Comparison of ENCODE assay signal across 8 cellular contexts in the genomic region with DNA sequence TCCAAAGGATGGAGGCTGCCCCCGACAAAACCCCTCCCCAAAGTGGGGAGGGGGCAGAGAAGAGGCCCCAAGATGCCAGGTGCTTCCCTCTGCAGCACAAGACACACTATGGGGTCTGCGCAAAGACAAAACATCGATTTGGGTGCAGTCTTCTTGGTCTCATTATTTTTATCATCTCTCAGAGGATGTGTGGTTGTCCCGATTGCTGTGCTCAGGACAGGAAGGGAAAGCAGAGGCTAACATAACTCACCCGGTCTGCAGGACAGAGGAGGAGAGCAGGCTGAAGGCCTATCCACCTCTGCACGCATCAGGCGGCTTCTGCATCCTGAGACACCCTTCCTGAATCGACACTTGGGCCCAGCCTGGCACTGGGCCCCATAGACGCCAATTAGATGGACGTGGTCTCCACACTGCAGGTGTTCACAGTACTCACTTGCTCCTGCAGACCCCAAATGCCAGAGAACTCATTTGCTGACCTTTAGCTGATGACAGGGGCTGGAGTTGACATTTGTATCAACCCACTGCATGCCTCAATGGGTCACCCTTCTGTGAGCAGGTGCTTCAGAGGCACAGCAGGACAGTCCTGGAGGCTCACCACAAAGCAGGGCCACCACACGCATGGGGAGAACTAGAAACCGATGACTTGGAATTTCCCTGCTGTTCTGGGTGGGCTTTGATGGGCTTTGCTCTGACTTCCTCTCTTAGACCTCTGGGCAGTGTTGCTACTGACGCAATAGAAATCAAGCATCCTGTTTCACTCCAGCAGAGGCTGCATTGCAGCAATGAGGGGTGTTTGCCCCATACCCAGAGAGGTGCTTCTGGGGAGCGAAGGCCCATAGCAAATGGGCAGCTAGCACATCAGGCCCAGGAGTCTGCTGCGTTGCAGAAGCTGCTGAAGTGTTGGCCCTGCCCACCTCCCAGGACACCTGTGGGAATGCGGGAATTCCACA.
DNase-seq lines count a peak whose midpoint lies in the region; ATAC-seq and TF ChIP-seq lines count a peak whose summit lies in the region.

No MANE protein-coding gene starts in this region.

- H3F3A ChIP-seq in OCI-LY1 (ENCODE audit: insufficient read depth, low read length), result no peaks in the 10 kb centered on the region

- no peak overlapping the region for H2AFZ ChIP-seq in OCI-LY1 (ENCODE audit: low read length)

- TF ChIP-seq CTCF in OCI-LY1 (IDR thresholded peaks at IDR 0.05; ENCODE audit: low read length), result no peak

- peak overlapping the region; percentile 10 for H3K4me3 ChIP-seq in OCI-LY1 (ENCODE audit: low read depth, low read length, poor library complexity, severe bottlenecking)

- H3K36me3 ChIP-seq in OCI-LY1 (ENCODE audit: insufficient read depth, low read length), result no peaks in the 10 kb centered on the region

- H3K27ac Mint-ChIP-seq in activated CD8-positive, alpha-beta memory T cell treated with anti-CD3 and anti-CD28 coated beads, Interleukin-2, amount 10 ng/mL, durations not matched to agents 7 days and 5 days, result peak overlapping the region; percentile 91
- peak overlapping the region; percentile 99 for H3K27ac Mint-ChIP-seq in stimulated activated naive B cell treated with anti-CD40 and anti-IgM and Interleukin-4, amounts not matched to agents 10 μg/mL and 1 μg/mL and 100 μg/mL, for 72 hours

- peak overlapping the region; percentile 19; the same call in 1 of the 2 replicates for H3K9ac ChIP-seq in OCI-LY1 (ENCODE audit: low read length)

- peak; percentile 58 for ATAC-seq in activated CD8-positive, alpha-beta memory T cell treated with anti-CD3 and anti-CD28 coated beads, Interleukin-2, amount 10 ng/mL, durations not matched to agents 7 days and 5 days
- ATAC-seq in HG02763 (IDR thresholded peaks at IDR 0.05; ENCODE audit: unreplicated experiment), result peak; percentile 64
- ATAC-seq in stimulated activated naive B cell treated with anti-CD40 and anti-IgM and Interleukin-4, amounts not matched to agents 10 μg/mL and 1 μg/mL and 100 μg/mL, for 72 hours (replicated peaks), result peak; percentile 88 to 89

- peak overlapping the region; percentile 53 for H3K4me3 Mint-ChIP-seq in activated CD8-positive, alpha-beta memory T cell treated with anti-CD3 and anti-CD28 coated beads, Interleukin-2, amount 10 ng/mL, durations not matched to agents 7 days and 5 days
- H3K4me3 Mint-ChIP-seq in stimulated activated naive B cell treated with anti-CD40 and anti-IgM and Interleukin-4, amounts not matched to agents 10 μg/mL and 1 μg/mL and 100 μg/mL, for 72 hours, result peak overlapping the region; percentile 89 to 91

- H3K4me1 Mint-ChIP-seq in activated CD8-positive, alpha-beta memory T cell treated with anti-CD3 and anti-CD28 coated beads, Interleukin-2, amount 10 ng/mL, durations not matched to agents 7 days and 5 days, result peaks cover 73% of the 10 kb centered on the region
- H3K4me1 Mint-ChIP-seq in stimulated activated naive B cell treated with anti-CD40 and anti-IgM and Interleukin-4, amounts not matched to agents 10 μg/mL and 1 μg/mL and 100 μg/mL, for 72 hours, result peaks cover 86 to 98% of the 10 kb centered on the region in 2 donors

- peak; percentile 60 for DNase-seq in activated CD8-positive, alpha-beta memory T cell treated with anti-CD3 and anti-CD28 coated beads, Interleukin-2, amount 10 ng/mL, durations not matched to agents 7 days and 5 days
- no peak for DNase-seq in activated CD8-positive, alpha-beta memory T cell treated with anti-CD3 and anti-CD28 coated beads, Interleukin-2, amount 50 U/mL, for 48 hours
- DNase-seq in stimulated activated naive B cell treated with anti-CD40 and anti-IgM and Interleukin-4, amounts not matched to agents 10 μg/mL and 1 μg/mL and 100 μg/mL, for 72 hours, result peak; percentile 95
- DNase-seq in stimulated activated CD4-positive, alpha-beta T cell treated with anti-CD3 and anti-CD28 coated beads, Interleukin-1b, Interleukin-23, amount 100 ng/mL, for 48 hours, result no peak
- DNase-seq in iPS-NIHi11 (ENCODE audit: low spot score) (no peak), epidermal melanocyte (ENCODE audit: insufficient read length, low spot score) (no peak)

- CTCF ChIA-PET in activated CD8-positive, alpha-beta memory T cell treated with anti-CD3 and anti-CD28 coated beads, Interleukin-2, amount 10 ng/mL, durations not matched to agents 7 days and 5 days (lab: Charles Lee), result interaction anchor here (1.2 to 2.1 kb wide), 5 partner anchors 26 to 106 kb away, joined by 3 to 5 read pairs (median 5); no protein-coding TSS in a partner anchor

- peak overlapping the region; percentile 89 for H3K27ac ChIP-seq in OCI-LY1 (ENCODE audit: low read depth, low read length, poor library complexity, severe bottlenecking)

- H3K4me1 ChIP-seq in OCI-LY1 (ENCODE audit: insufficient read depth, low read length, severe bottlenecking), result peaks cover 82% of the 10 kb centered on the region

- peak overlapping the region; percentile 54 for H3K4me2 ChIP-seq in OCI-LY1 (ENCODE audit: low read length)

- H3K9me3 ChIP-seq in OCI-LY1 (ENCODE audit: low read length), result no peaks in the 10 kb centered on the region

- no peaks in the 10 kb centered on the region for H3K9me2 ChIP-seq in OCI-LY1 (ENCODE audit: low read depth, low read length)

- no peaks in the 10 kb centered on the region for H3K79me2 ChIP-seq in OCI-LY1 (ENCODE audit: insufficient read depth, low read length)

- H3K27me3 Mint-ChIP-seq in activated CD8-positive, alpha-beta memory T cell treated with anti-CD3 and anti-CD28 coated beads, Interleukin-2, amount 10 ng/mL, durations not matched to agents 7 days and 5 days, result no peaks in the 10 kb centered on the region
- no peaks in the 10 kb centered on the region for H3K27me3 Mint-ChIP-seq in stimulated activated naive B cell treated with anti-CD40 and anti-IgM and Interleukin-4, amounts not matched to agents 10 μg/mL and 1 μg/mL and 100 μg/mL, for 72 hours

- H3K36me3 Mint-ChIP-seq in activated CD8-positive, alpha-beta memory T cell treated with anti-CD3 and anti-CD28 coated beads, Interleukin-2, amount 10 ng/mL, durations not matched to agents 7 days and 5 days, result no peaks in the 10 kb centered on the region
- H3K36me3 Mint-ChIP-seq in stimulated activated naive B cell treated with anti-CD40 and anti-IgM and Interleukin-4, amounts not matched to agents 10 μg/mL and 1 μg/mL and 100 μg/mL, for 72 hours, result peaks cover 44 to 54% of the 10 kb centered on the region in 2 donors

- H4K20me1 ChIP-seq in OCI-LY1 (ENCODE audit: insufficient read depth, low read length), result no peaks in the 10 kb centered on the region

- no peaks in the 10 kb centered on the region for H3K27me3 ChIP-seq in OCI-LY1 (ENCODE audit: insufficient read depth, low read length)

- no peaks in the 10 kb centered on the region for H3K9me3 Mint-ChIP-seq in activated CD8-positive, alpha-beta memory T cell treated with anti-CD3 and anti-CD28 coated beads, Interleukin-2, amount 10 ng/mL, durations not matched to agents 7 days and 5 days (ENCODE audit: low read depth)
- H3K9me3 Mint-ChIP-seq in stimulated activated naive B cell treated with anti-CD40 and anti-IgM and Interleukin-4, amounts not matched to agents 10 μg/mL and 1 μg/mL and 100 μg/mL, for 72 hours, result peaks cover 3 to 9% of the 10 kb centered on the region in 2 donors

Comparison
In these comparisons a context has a peak if more than half of its experiments do, and no peak if none do; other contexts are left out.
1. DNase-seq: peak in activated CD8-positive, alpha-beta memory T cell treated with anti-CD3 and anti-CD28 coated beads, Interleukin-2, amount 10 ng/mL, durations not matched to agents 7 days and 5 days (single experiment) and stimulated activated naive B cell treated with anti-CD40 and anti-IgM and Interleukin-4, amounts not matched to agents 10 μg/mL and 1 μg/mL and 100 μg/mL, for 72 hours (single experiment); none in activated CD8-positive, alpha-beta memory T cell treated with anti-CD3 and anti-CD28 coated beads, Interleukin-2, amount 50 U/mL, for 48 hours (single experiment), stimulated activated CD4-positive, alpha-beta T cell treated with anti-CD3 and anti-CD28 coated beads, Interleukin-1b, Interleukin-23, amount 100 ng/mL, for 48 hours (single experiment), iPS-NIHi11 (single experiment) and epidermal melanocyte (single experiment).
2. Peak in every context shown above with its lines, with median percentiles within 50 percentile points of each other: ATAC-seq.